24 cellular contexts compared by ENCODE assay signal in the genomic region with DNA sequence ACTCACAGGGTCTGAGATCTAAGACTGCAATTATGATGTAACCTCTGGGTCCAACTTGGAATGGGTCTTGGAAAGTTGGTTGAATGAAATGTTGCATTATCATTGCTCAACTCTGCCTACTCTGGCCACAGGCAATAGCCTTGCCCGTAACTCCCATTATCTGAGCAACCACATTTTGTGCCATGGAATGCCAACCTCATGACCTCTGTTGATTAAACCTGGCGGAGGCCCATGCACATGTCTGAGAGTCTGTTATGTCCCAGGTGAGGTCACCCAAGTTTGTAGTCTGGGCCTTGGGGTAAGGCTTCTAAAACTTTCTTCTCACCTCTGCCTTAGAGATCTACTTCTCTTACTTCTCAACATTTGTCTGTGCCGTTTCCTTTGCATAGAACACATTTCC.
"Had no signal": no experiment of that assay in that cellular context is flagged by ENCODE, and none has a peak within 500 bp of the region (broad histone marks: within the 10 kb centered on the region; RNA-seq: fewer than 3 reads in every experiment).

No MANE protein-coding gene starts in this region.

- H3K27me3 ChIP-seq: body of pancreas had no signal

- H3K27me3 Mint-ChIP-seq: activated CD4-positive, alpha-beta T cell treated with anti-CD3 and anti-CD28 coated beads, Interleukin-2, amount 10 ng/mL, durations not matched to agents 24 days and 14 days; activated CD8-positive, alpha-beta memory T cell treated with anti-CD3 and anti-CD28 coated beads, Interleukin-2, amount 10 ng/mL, durations not matched to agents 7 days and 5 days had no signal

- H3K4me3 Mint-ChIP-seq: activated B cell treated with CpG ODN at 0.5 μM for 24 hours; activated CD4-positive, alpha-beta T cell treated with anti-CD3 and anti-CD28 coated beads, Interleukin-2, amount 10 ng/mL, durations not matched to agents 24 days and 14 days; activated CD8-positive, alpha-beta memory T cell treated with anti-CD3 and anti-CD28 coated beads, Interleukin-2, amount 10 ng/mL, durations not matched to agents 7 days and 5 days; activated naive CD4-positive, alpha-beta T cell treated with anti-CD3 and anti-CD28 coated beads, Interleukin-2, amount 50 U/mL, for 24 hours; activated T-cell treated with anti-CD3 and anti-CD28 coated beads, Interleukin-2, amount 50 U/mL, for 24 hours; activated T-helper 1 cell treated with anti-CD3 and anti-CD28 coated beads, Interleukin-12 subunit alpha, Interleukin-12 subunit beta, Interleukin-2, Interleukin-4 antibody, amounts not matched to agents 30 ng/mL and 10 ng/mL and 1 ng/mL, durations not matched to agents 14 hours and 24 hours and 36 hours; T-helper 1 cell treated with Interleukin-12 subunit alpha and Interleukin-12 subunit beta and Interleukin-4 antibody, amounts not matched to agents 30 μg/mL and 1 μg/mL, for 36 hours had no signal

- H3K27ac Mint-ChIP-seq: activated B cell treated with CpG ODN at 0.5 μM for 24 hours; activated CD4-positive, alpha-beta T cell treated with anti-CD3 and anti-CD28 coated beads, Interleukin-2, amount 10 ng/mL, durations not matched to agents 24 days and 14 days; activated CD8-positive, alpha-beta memory T cell treated with anti-CD3 and anti-CD28 coated beads, Interleukin-2, amount 10 ng/mL, durations not matched to agents 7 days and 5 days; activated naive CD4-positive, alpha-beta T cell treated with anti-CD3 and anti-CD28 coated beads, Interleukin-2, amount 50 U/mL, for 24 hours; activated T-cell treated with anti-CD3 and anti-CD28 coated beads, Interleukin-2, amount 50 U/mL, for 24 hours; activated T-helper 1 cell treated with anti-CD3 and anti-CD28 coated beads, Interleukin-12 subunit alpha, Interleukin-12 subunit beta, Interleukin-2, Interleukin-4 antibody, amounts not matched to agents 30 ng/mL and 10 ng/mL and 1 ng/mL, durations not matched to agents 14 hours and 24 hours and 36 hours; T-helper 1 cell treated with Interleukin-12 subunit alpha and Interleukin-12 subunit beta and Interleukin-4 antibody, amounts not matched to agents 30 μg/mL and 1 μg/mL, for 36 hours had no signal

- H3K4me1 ChIP-seq: body of pancreas had no signal

- DNase-seq: activated B cell treated with CpG ODN at 0.5 μM for 24 hours; activated CD4-positive, alpha-beta T cell treated with anti-CD3 and anti-CD28 coated beads for 1 hour; activated CD4-positive, alpha-beta T cell treated with anti-CD3 and anti-CD28 coated beads, Interleukin-2, amount 10 ng/mL, durations not matched to agents 24 days and 14 days; activated CD4-positive, alpha-beta T cell treated with anti-CD3 and anti-CD28 coated beads, Interleukin-2, amount 50 U/mL, for 48 hours; activated CD8-positive, alpha-beta memory T cell treated with anti-CD3 and anti-CD28 coated beads, Interleukin-2, amount 10 ng/mL, durations not matched to agents 7 days and 5 days; activated effector memory CD4-positive, alpha-beta T cell treated with Interleukin-2 at 50 U/mL for 16 hours; activated naive CD4-positive, alpha-beta T cell; activated T-cell treated with anti-CD3 and anti-CD28 coated beads, Interleukin-2, amount 50 U/mL, for 24 hours; aorta; KG1; NCI-H1092; NCI-H1417; NCI-H1930; NCI-H2171; NCI-H2227 treated with DMSO at 0.1 percent for 48 hours; NCI-H526; NCI-H774; RPMI8226; SHP77 treated with DMSO at 0.1 percent for 48 hours had no signal

- H3K27ac ChIP-seq: body of pancreas had no signal

- H3K9me3 Mint-ChIP-seq: activated CD4-positive, alpha-beta T cell treated with anti-CD3 and anti-CD28 coated beads, Interleukin-2, amount 10 ng/mL, durations not matched to agents 24 days and 14 days; activated naive CD4-positive, alpha-beta T cell treated with anti-CD3 and anti-CD28 coated beads, Interleukin-2, amount 50 U/mL, for 24 hours; activated T-helper 1 cell treated with anti-CD3 and anti-CD28 coated beads, Interleukin-12 subunit alpha, Interleukin-12 subunit beta, Interleukin-2, Interleukin-4 antibody, amounts not matched to agents 30 ng/mL and 10 ng/mL and 1 ng/mL, durations not matched to agents 14 hours and 24 hours and 36 hours; T-helper 1 cell treated with Interleukin-12 subunit alpha and Interleukin-12 subunit beta and Interleukin-4 antibody, amounts not matched to agents 30 μg/mL and 1 μg/mL, for 36 hours had no signal

- H3K4me1 Mint-ChIP-seq: activated B cell treated with CpG ODN at 0.5 μM for 24 hours; activated CD4-positive, alpha-beta T cell treated with anti-CD3 and anti-CD28 coated beads, Interleukin-2, amount 10 ng/mL, durations not matched to agents 24 days and 14 days; activated CD8-positive, alpha-beta memory T cell treated with anti-CD3 and anti-CD28 coated beads, Interleukin-2, amount 10 ng/mL, durations not matched to agents 7 days and 5 days; activated naive CD4-positive, alpha-beta T cell treated with anti-CD3 and anti-CD28 coated beads, Interleukin-2, amount 50 U/mL, for 24 hours had no signal

- H3K36me3 Mint-ChIP-seq: activated CD8-positive, alpha-beta memory T cell treated with anti-CD3 and anti-CD28 coated beads, Interleukin-2, amount 10 ng/mL, durations not matched to agents 7 days and 5 days; activated naive CD4-positive, alpha-beta T cell treated with anti-CD3 and anti-CD28 coated beads, Interleukin-2, amount 50 U/mL, for 24 hours had no signal

- ATAC-seq: activated CD8-positive, alpha-beta memory T cell treated with anti-CD3 and anti-CD28 coated beads, Interleukin-2, amount 10 ng/mL, durations not matched to agents 7 days and 5 days; body of pancreas; Panc1 had no signal

- H3K4me3 ChIP-seq: body of pancreas had no signal

- H3K9me3 ChIP-seq: body of pancreas had no signal
